Comparison of ENCODE assay signal across 10 cellular contexts in genomic region chr3:13745636-13746035, GRCh38.
"Had no signal": no experiment of that assay in that cellular context is flagged by ENCODE, and none has a peak within 500 bp of the region (broad histone marks: within the 10 kb centered on the region; RNA-seq: fewer than 3 reads in every experiment).

No MANE protein-coding gene starts in this region.

- H3K4me2 ChIP-seq: KMS-11 had no signal

- H2AFZ ChIP-seq: GM23248 had no signal

- ATAC-seq: HepG2 had no signal

- FAIRE-seq: H54, HepG2 had no signal

- H3K4me3 ChIP-seq: GM23248 had no signal

- H3K9ac ChIP-seq: GM23248, KMS-11 had no signal

- H3K27ac ChIP-seq: GM23248, HL-60, KMS-11 had no signal

- DNase-seq: GM23248, GOT3, H9, HCEC 1CT, IMR-90, KBM-7 had no signal
